In the genomic region with DNA sequence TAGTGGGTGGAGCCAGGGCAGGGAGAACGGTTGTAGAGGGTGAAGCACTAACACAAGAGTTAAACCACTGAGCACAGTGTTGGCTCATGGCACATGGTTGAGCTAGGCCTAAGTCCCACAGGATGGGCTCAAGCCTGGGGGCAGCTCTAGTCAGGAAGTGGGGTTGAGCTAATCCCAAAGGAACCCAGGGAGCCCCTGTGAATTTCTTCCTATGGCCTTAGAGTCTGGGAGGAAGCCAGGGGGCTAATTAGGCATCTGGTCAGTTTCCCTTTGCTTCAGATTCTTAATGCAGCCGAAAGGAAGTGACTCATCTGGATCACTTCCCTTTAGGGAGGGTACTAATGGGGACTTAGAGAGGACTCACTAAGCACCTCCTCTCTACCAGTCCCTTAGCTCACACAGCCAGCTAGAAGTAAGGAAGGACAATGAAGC, we compare ENCODE assay signal across 8 cellular contexts.
DNase-seq lines count a peak whose midpoint lies in the region; ATAC-seq lines count a peak whose summit lies in the region.

No MANE protein-coding gene starts in this region.

- H3K27ac ChIP-seq in skin epidermis, result peak overlapping the region in 19 of 21 experiments; percentile 2 to 79 (median 54)

- DNase-seq in DMS53 (lab: John Stamatoyannopoulos, UW) (peak; percentile 78), SKM-1 treated with dmso at 0.1 percent for 144 hours (lab: John Stamatoyannopoulos, UW; ENCODE audit: unreplicated experiment) (peak; percentile 96), globus pallidus (ENCODE audit: low spot score) (peak; percentile 41), D341Med (ENCODE audit: low spot score) (no peak)
- DNase-seq in activated effector memory CD4-positive, alpha-beta T cell treated with Interleukin-2 at 50 U/mL for 16 hours, result no peak

- ATAC-seq in GM19397 (IDR thresholded peaks at IDR 0.05; ENCODE audit: unreplicated experiment) (peak; percentile 82), HG03354 (IDR thresholded peaks at IDR 0.05; ENCODE audit: poor library complexity, severe bottlenecking, unreplicated experiment) (peak; percentile 93)

- no peak overlapping the region for H3K4me3 ChIP-seq in skin epidermis

Comparison
In these comparisons a context has a peak if more than half of its experiments do, and no peak if none do; other contexts are left out.
1. DNase-seq: peak in DMS53 (single experiment), SKM-1 treated with dmso at 0.1 percent for 144 hours (single experiment) and globus pallidus (single experiment); none in activated effector memory CD4-positive, alpha-beta T cell treated with Interleukin-2 at 50 U/mL for 16 hours (single experiment) and D341Med (single experiment).